In genomic region chr17:76378548-76379274, GRCh38 we compare ENCODE assay signal across 17 cellular contexts. TPM values are rescaled to one million over a fixed set of nuclear protein-coding genes. Genes with fewer than 3 reads are reported as not detected.
DNase-seq lines count a peak whose midpoint lies in the region; ATAC-seq, FAIRE-seq and TF ChIP-seq lines count a peak whose summit lies in the region.
"Had no signal": no experiment of that assay in that cellular context is flagged by ENCODE, and none has a peak within 500 bp of the region (broad histone marks: within the 10 kb centered on the region; RNA-seq: fewer than 3 reads in every experiment).

No MANE protein-coding gene starts in this region.

- no peak overlapping the region for H2AFZ ChIP-seq in HepG2 (ENCODE audit: low read length)

- FAIRE-seq in HepG2 (lab: Jason Lieb, UNC), result no peak
- FAIRE-seq: A549, GM12892 had no signal

- ATAC-seq in HepG2 (no peak), right lobe of liver (no peak), HG03108 (IDR thresholded peaks at IDR 0.05; ENCODE audit: unreplicated experiment) (no peak)
- no peak for ATAC-seq in stimulated activated naive CD8-positive, alpha-beta T cell treated with anti-CD3 and anti-CD28 coated beads, Interleukin-15, Interleukin-2, amounts not matched to agents 100 U/mL and 50 U/mL, for 24 hours
- ATAC-seq: A549, Panc1 had no signal

- TF ChIP-seq CTCF in HepG2 (CRISPR knock-in tag; IDR thresholded peaks at IDR 0.05) (no peak), right lobe of liver (IDR thresholded peaks at IDR 0.05) (no peak)

- peak overlapping the region; percentile 46 for H3K4me2 ChIP-seq in HepG2 (ENCODE audit: low read depth, low read length)
- H3K4me2 ChIP-seq: A549, BLaER1, KMS-11 had no signal

- POLR2A ChIA-PET in HepG2 (lab: Yijun Ruan, JAX), result interaction anchor here (0.9 to 20.9 kb wide), 4 partner anchors 9 to 120 kb away, joined by 3 to 1379 read pairs (median 121); partner anchors contain the start of genes PRPSAP1, QRICH2 and SPHK1

- no peak for TF ChIP-seq EP300 in HepG2 (IDR thresholded peaks at IDR 0.05; ENCODE audit: low read depth in 2 of 2, low read length in 2 of 2)
- TF ChIP-seq EP300 in HepG2 (CRISPR knock-in tag; IDR thresholded peaks at IDR 0.05; ENCODE audit: borderline replicate concordance), result no peak

- peak overlapping the region; percentile 45 for H3K27ac ChIP-seq in HepG2 (ENCODE audit: extremely low read length, insufficient read depth, low read length)
- H3K27ac ChIP-seq in right lobe of liver, result no peak overlapping the region
- H3K27ac ChIP-seq: A549, BLaER1, KMS-11, SK-N-MC had no signal

- H3K79me2 ChIP-seq in HepG2 (ENCODE audit: insufficient read depth, low read length), result peaks cover 55% of the 10 kb centered on the region

- DNase-seq in HepG2 (ENCODE audit: low spot score) (no peak), right lobe of liver (no peak), NCI-H69 (lab: John Stamatoyannopoulos, UW) (peak; percentile 60), left kidney (ENCODE audit: low read depth, low spot score) (peak; percentile 60), activated gamma-delta T cell (lab: John Stamatoyannopoulos, UW) (no peak)
- DNase-seq in stimulated activated naive CD8-positive, alpha-beta T cell treated with anti-CD3 and anti-CD28 coated beads, Interleukin-15, Interleukin-2, amounts not matched to agents 100 U/mL and 50 U/mL, for 24 hours, result no peak
- DNase-seq: CD4-positive, alpha-beta memory T cell; NCI-H1417 treated with DMSO at 0.1 percent for 48 hours; NCI-H1930; Right ventricle myocardium superior had no signal

- TF ChIP-seq POLR2A in HepG2 (IDR thresholded peaks at IDR 0.05; ENCODE audit: insufficient read depth in 1 of 2, low read depth in 2 of 2, low read length in 2 of 2) (no peak; a peak in 1 of 4 replicates), right lobe of liver (IDR thresholded peaks at IDR 0.05) (no peak)

- in situ Hi-C loops in HepG2 (cut with HindIII; ENCODE audit: extremely low pct_ligation_motif_present, low pct_unique_long_range_greater_than_20kb), result no loop called here

- H3K9ac ChIP-seq in HepG2 (ENCODE audit: insufficient read depth, low read depth, low read length), result no peak overlapping the region
- H3K9ac ChIP-seq: BLaER1, KMS-11 had no signal

- H3K4me1 ChIP-seq in HepG2 (ENCODE audit: insufficient read depth, low read length), result peaks cover 81% of the 10 kb centered on the region
- H3K4me1 ChIP-seq in right lobe of liver, result peaks cover 0 to 18% (median 0%) of the 10 kb centered on the region in 4 donors

- no peak for TF ChIP-seq RAD21 in HepG2 (CRISPR knock-in tag; IDR thresholded peaks at IDR 0.05)

- H3K4me3 ChIP-seq in HepG2 (replicated peaks in 1 of 3; ENCODE audit: insufficient read depth in 1 of 3, low read depth in 2 of 3, low read length in 3 of 3) (no peak overlapping the region), right lobe of liver (no peak overlapping the region)
- H3K4me3 ChIP-seq: A549, BLaER1, SK-N-MC had no signal

- CTCF ChIA-PET in HepG2 (lab: Yijun Ruan, JAX; ENCODE audit: low intra/inter-chr PET ratio, low total read pairs), result no interaction called here

- no peaks in the 10 kb centered on the region for H4K20me1 ChIP-seq in HepG2 (ENCODE audit: insufficient read depth, low read length)

- H3K36me3 ChIP-seq in HepG2 (replicated peaks in 1 of 2; ENCODE audit: control insufficient read depth in 1 of 2, insufficient read depth in 2 of 2, low read length in 2 of 2) (peaks cover 0 to 5% of the 10 kb centered on the region in 2 experiments; a peak in 2 of 5 replicates), right lobe of liver (no peaks in the 10 kb centered on the region)
- H3K36me3 ChIP-seq: BLaER1 had no signal

- 85% methylated on average over 5 of the region's 5 CpGs for WGBS in HepG2 (ENCODE audit: low lambda C conversion rate)
- 88% methylated on average over 5 of the region's 5 CpGs for WGBS in right lobe of liver (ENCODE audit: insufficient coverage, low coverage, low lambda C conversion rate, missing lambda C conversion rate)

- no TSS peak for BruUV-seq in HepG2 (replicated peaks; lab: Mats Ljungman, UMichigan)

- intact Hi-C loops in HepG2 (cut with micrococcal nuclease; ENCODE audit: unreplicated experiment), result no loop called here
- intact Hi-C loops in right lobe of liver (cut with DNase I), result no loop called here

- H3K27me3 ChIP-seq in HepG2 (ENCODE audit: control insufficient read depth in 1 of 2, insufficient read depth in 2 of 2, low read length in 2 of 2) (no peaks in the 10 kb centered on the region; a peak in 1 of 5 replicates), right lobe of liver (no peaks in the 10 kb centered on the region)

- H3K9me3 ChIP-seq in HepG2 (ENCODE audit: low read length) (no peaks in the 10 kb centered on the region), right lobe of liver (no peaks in the 10 kb centered on the region)
- H3K9me3 ChIP-seq: A549, BLaER1 had no signal

TF ChIP-seq in HepG2, 621 proteins besides CTCF, POLR2A, EP300 and RAD21 (continues in another document):
- TF ChIP-seq RBFOX2 (IDR thresholded peaks at IDR 0.05; ENCODE audit: low read depth, low read length) (no peak), TGIF2 (CRISPR knock-in tag; IDR thresholded peaks at IDR 0.05) (0 out of 2 replicates have a peak, but pooled peaks have one; percentile 52)
- TF ChIP-seq, protein P1, sequence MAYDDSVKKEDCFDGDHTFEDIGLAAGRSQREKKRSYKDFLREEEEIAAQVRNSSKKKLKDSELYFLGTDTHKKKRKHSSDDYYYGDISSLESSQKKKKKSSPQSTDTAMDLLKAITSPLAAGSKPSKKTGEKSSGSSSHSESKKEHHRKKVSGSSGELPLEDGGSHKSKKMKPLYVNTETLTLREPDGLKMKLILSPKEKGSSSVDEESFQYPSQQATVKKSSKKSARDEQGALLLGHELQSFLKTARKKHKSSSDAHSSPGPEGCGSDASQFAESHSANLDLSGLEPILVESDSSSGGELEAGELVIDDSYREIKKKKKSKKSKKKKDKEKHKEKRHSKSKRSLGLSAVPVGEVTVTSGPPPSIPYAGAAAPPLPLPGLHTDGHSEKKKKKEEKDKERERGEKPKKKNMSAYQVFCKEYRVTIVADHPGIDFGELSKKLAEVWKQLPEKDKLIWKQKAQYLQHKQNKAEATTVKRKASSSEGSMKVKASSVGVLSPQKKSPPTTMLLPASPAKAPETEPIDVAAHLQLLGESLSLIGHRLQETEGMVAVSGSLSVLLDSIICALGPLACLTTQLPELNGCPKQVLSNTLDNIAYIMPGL (CRISPR knock-in tag; IDR thresholded peaks at IDR 0.05; ENCODE audit: borderline replicate concordance in 1 of 2, low read depth in 1 of 2), result no peak

RNA-seq across cellular contexts. Expression of gene SPHK1, which starts 5.7 kb away (rescaled TPM):
- total RNA-seq in HepG2 (2016; rRNA removed; fragmentation: Illumina TruSeq; extraction: Trizol) (111 and 160 TPM in 2 replicates), right lobe of liver (1 to 10 TPM in 4 of 6 experiments, under 1 TPM in 2; 0.35 to 2.6 (median 1.5) TPM)
- 48.7 and 63.1 TPM in 2 replicates for total RNA-seq in HepG2 (2016; cell fraction: cytosol; rRNA removed; fragmentation: Illumina TruSeq; extraction: Trizol; ENCODE audit: low read depth)
- total RNA-seq in HepG2 (2016; cell fraction: insoluble cytoplasmic fraction; rRNA removed; fragmentation: Illumina TruSeq; extraction: Trizol), result 101 and 161 TPM in 2 replicates
- 105 and 128 TPM in 2 replicates for total RNA-seq in HepG2 (2016; cell fraction: membrane; rRNA removed; fragmentation: Illumina TruSeq; extraction: Trizol)
- total RNA-seq in HepG2 (2016; cell fraction: nucleus; rRNA removed; fragmentation: Illumina TruSeq; extraction: Trizol), result 124 and 150 TPM in 2 replicates
- polyA plus RNA-seq in HepG2 (2011; rRNA removed), result 129 and 137 TPM in 2 replicates
- 113 and 185 TPM in 2 replicates for polyA plus RNA-seq in HepG2 (2011; cell fraction: cytosol; rRNA removed)
- polyA plus RNA-seq in HepG2 (2011; cell fraction: nucleus; rRNA removed), result 814 and 941 TPM in 2 replicates
- polyA plus RNA-seq in HepG2 (2012), result 59.0 and 123 TPM in 2 replicates
- 41.1 and 53.2 TPM in 2 replicates for polyA plus RNA-seq in HepG2 (2016; cell fraction: cytosol; fragmentation: Illumina TruSeq; extraction: Trizol; ENCODE audit: low read depth)
- polyA plus RNA-seq in HepG2 (2016; cell fraction: insoluble cytoplasmic fraction; fragmentation: Illumina TruSeq; extraction: Trizol; ENCODE audit: low read depth), result 89.1 and 103 TPM in 2 replicates
- polyA plus RNA-seq in HepG2 (2016; cell fraction: membrane; fragmentation: Illumina TruSeq; extraction: Trizol; ENCODE audit: low read depth), result 74.4 and 85.2 TPM in 2 replicates
- 289 and 305 TPM in 2 replicates for polyA plus RNA-seq in HepG2 (2016; cell fraction: nucleus; fragmentation: Illumina TruSeq; extraction: Trizol; ENCODE audit: insufficient read depth, low read depth)
- 11.2 and 115 TPM in 2 replicates for polyA minus RNA-seq in HepG2 (2011; rRNA and poly(A)+ RNA removed; ENCODE audit: low replicate concordance)
- polyA minus RNA-seq in HepG2 (2011; cell fraction: cytosol; rRNA and poly(A)+ RNA removed), result 29.9 and 32.1 TPM in 2 replicates
- polyA minus RNA-seq in HepG2 (2011; cell fraction: nucleus; rRNA and poly(A)+ RNA removed), result 63.9 and 90.6 TPM in 2 replicates

RNA-seq across cellular contexts. Expression of gene PRPSAP1, which starts 25.0 kb away (rescaled TPM):
- total RNA-seq in HepG2 (2016; rRNA removed; fragmentation: Illumina TruSeq; extraction: Trizol) (91.1 and 115 TPM in 2 replicates), right lobe of liver (10 to 100 TPM; 39.3 to 55.6 (median 45.1) TPM)
- total RNA-seq in HepG2 (2016; cell fraction: cytosol; rRNA removed; fragmentation: Illumina TruSeq; extraction: Trizol; ENCODE audit: low read depth), result 50.9 and 56.3 TPM in 2 replicates
- 93.8 and 106 TPM in 2 replicates for total RNA-seq in HepG2 (2016; cell fraction: insoluble cytoplasmic fraction; rRNA removed; fragmentation: Illumina TruSeq; extraction: Trizol)
- 62.1 and 63.3 TPM in 2 replicates for total RNA-seq in HepG2 (2016; cell fraction: membrane; rRNA removed; fragmentation: Illumina TruSeq; extraction: Trizol)
- 97.5 and 106 TPM in 2 replicates for total RNA-seq in HepG2 (2016; cell fraction: nucleus; rRNA removed; fragmentation: Illumina TruSeq; extraction: Trizol)
- polyA plus RNA-seq in HepG2 (2011; rRNA removed), result 314 and 325 TPM in 2 replicates
- 244 and 264 TPM in 2 replicates for polyA plus RNA-seq in HepG2 (2011; cell fraction: cytosol; rRNA removed)
- polyA plus RNA-seq in HepG2 (2011; cell fraction: nucleus; rRNA removed), result 676 and 852 TPM in 2 replicates
- 192 and 251 TPM in 2 replicates for polyA plus RNA-seq in HepG2 (2012)
- polyA plus RNA-seq in HepG2 (2016; cell fraction: cytosol; fragmentation: Illumina TruSeq; extraction: Trizol; ENCODE audit: low read depth), result 24.9 and 31.2 TPM in 2 replicates
- 142 and 162 TPM in 2 replicates for polyA plus RNA-seq in HepG2 (2016; cell fraction: insoluble cytoplasmic fraction; fragmentation: Illumina TruSeq; extraction: Trizol; ENCODE audit: low read depth)
- 50.3 and 53.9 TPM in 2 replicates for polyA plus RNA-seq in HepG2 (2016; cell fraction: membrane; fragmentation: Illumina TruSeq; extraction: Trizol; ENCODE audit: low read depth)
- 198 and 200 TPM in 2 replicates for polyA plus RNA-seq in HepG2 (2016; cell fraction: nucleus; fragmentation: Illumina TruSeq; extraction: Trizol; ENCODE audit: insufficient read depth, low read depth)
- polyA minus RNA-seq in HepG2 (2011; rRNA and poly(A)+ RNA removed; ENCODE audit: low replicate concordance), result 54.9 and 219 TPM in 2 replicates
- polyA minus RNA-seq in HepG2 (2011; cell fraction: cytosol; rRNA and poly(A)+ RNA removed), result 108 and 118 TPM in 2 replicates
- 292 and 371 TPM in 2 replicates for polyA minus RNA-seq in HepG2 (2011; cell fraction: nucleus; rRNA and poly(A)+ RNA removed)

Comparison
In these comparisons a context has a peak if more than half of its experiments do, and no peak if none do; other contexts are left out.
1. RNA of gene SPHK1, which starts 5.7 kb away (total RNA-seq): 48.7 to 161 TPM in HepG2; 0.35 to 2.6 TPM in right lobe of liver; every median in the first group is over 10 times any median in the second.
2. DNase-seq: peak in NCI-H69 (single experiment) and left kidney (single experiment); none in HepG2 (single experiment), right lobe of liver (0 of 3), activated gamma-delta T cell (single experiment) and stimulated activated naive CD8-positive, alpha-beta T cell treated with anti-CD3 and anti-CD28 coated beads, Interleukin-15, Interleukin-2, amounts not matched to agents 100 U/mL and 50 U/mL, for 24 hours (single experiment).